ENCODE assay signal across 1 cellular context in genomic region chr14:43172899-43173548, GRCh38.
TF ChIP-seq lines count a peak whose summit lies in the region.

No MANE protein-coding gene starts in this region.

TF ChIP-seq in HepG2, 621 proteins besides CTCF, POLR2A, EP300 and RAD21 (continued from another document and continues in another):
- 0 out of 2 replicates have a peak, but pooled peaks have one; percentile 36 for TF ChIP-seq ZNF503 (CRISPR knock-in tag; IDR thresholded peaks at IDR 0.05)
- no peak for TF ChIP-seq KDM1A (CRISPR knock-in tag; IDR thresholded peaks at IDR 0.05)
- peak; percentile 90 for TF ChIP-seq CEBPG (CRISPR knock-in tag; IDR thresholded peaks at IDR 0.05)
- peak; percentile 90 for TF ChIP-seq ARID5B (CRISPR knock-in tag; IDR thresholded peaks at IDR 0.05)
- TF ChIP-seq HOXA5 (CRISPR knock-in tag; IDR thresholded peaks at IDR 0.05) = no peak
- peak; percentile 45; the same call in 1 of the 2 replicates for TF ChIP-seq MAZ (IDR thresholded peaks at IDR 0.05; ENCODE audit: borderline replicate concordance, low read depth, low read length)
- no peak for TF ChIP-seq MAZ (CRISPR knock-in tag; IDR thresholded peaks at IDR 0.05; ENCODE audit: low read depth)
- no peak for TF ChIP-seq YEATS2 (CRISPR knock-in tag; IDR thresholded peaks at IDR 0.05; ENCODE audit: borderline replicate concordance)
- peak; percentile 93 for TF ChIP-seq SOX5 (CRISPR knock-in tag; IDR thresholded peaks at IDR 0.05; ENCODE audit: borderline replicate concordance)
- TF ChIP-seq PRPF4 (IDR thresholded peaks at IDR 0.05; ENCODE audit: low read depth, low read length, poor library complexity, severe bottlenecking) = no peak
- TF ChIP-seq ZMAT3 (CRISPR knock-in tag; conservative IDR thresholded peaks at IDR 0.05) = no peak
- TF ChIP-seq ZNF350 (CRISPR knock-in tag; IDR thresholded peaks at IDR 0.05; ENCODE audit: borderline replicate concordance, low read depth) = no peak
- no peak for TF ChIP-seq SYNCRIP (IDR thresholded peaks at IDR 0.05; ENCODE audit: insufficient read depth, low read depth, low read length)
- TF ChIP-seq FOSL1 (CRISPR knock-in tag; IDR thresholded peaks at IDR 0.05; ENCODE audit: borderline replicate concordance) = no peak
- TF ChIP-seq UBTF (CRISPR knock-in tag; IDR thresholded peaks at IDR 0.05) = no peak
- peak; percentile 42; the same call in 1 of the 2 replicates for TF ChIP-seq HOMEZ (CRISPR knock-in tag; IDR thresholded peaks at IDR 0.05; ENCODE audit: low read depth)
- TF ChIP-seq KMT2A (CRISPR knock-in tag; IDR thresholded peaks at IDR 0.05) = no peak
- no peak for TF ChIP-seq ZNF83 (CRISPR knock-in tag; IDR thresholded peaks at IDR 0.05; ENCODE audit: borderline replicate concordance)
- no peak for TF ChIP-seq ZNF607 (CRISPR knock-in tag; IDR thresholded peaks at IDR 0.05; ENCODE audit: borderline replicate concordance)
- TF ChIP-seq ZNF263 (CRISPR knock-in tag; IDR thresholded peaks at IDR 0.05) = no peak
- TF ChIP-seq RARA (CRISPR knock-in tag; IDR thresholded peaks at IDR 0.05) = peak; percentile 52; the same call in 1 of the 2 replicates
- 0 out of 2 replicates have a peak, but pooled peaks have one; percentile 71 for TF ChIP-seq FOXK1 (CRISPR knock-in tag; IDR thresholded peaks at IDR 0.05; ENCODE audit: borderline replicate concordance, low read depth)
- peak; percentile 97 for TF ChIP-seq MIXL1 (CRISPR knock-in tag; IDR thresholded peaks at IDR 0.05)
- TF ChIP-seq TOE1 (CRISPR knock-in tag; IDR thresholded peaks at IDR 0.05) = no peak
- TF ChIP-seq PAF1 (CRISPR knock-in tag; IDR thresholded peaks at IDR 0.05) = no peak
- no peak for TF ChIP-seq ZNF235 (CRISPR knock-in tag; IDR thresholded peaks at IDR 0.05; ENCODE audit: borderline replicate concordance)
- TF ChIP-seq POLR2AphosphoS2 (IDR thresholded peaks at IDR 0.05; ENCODE audit: low read depth, low read length) = no peak
- TF ChIP-seq ZBTB4 (CRISPR knock-in tag; IDR thresholded peaks at IDR 0.05; ENCODE audit: borderline replicate concordance) = no peak
- no peak for TF ChIP-seq ZNF451 (CRISPR knock-in tag; IDR thresholded peaks at IDR 0.05)
- TF ChIP-seq PHF20 (CRISPR knock-in tag; IDR thresholded peaks at IDR 0.05) = no peak
- TF ChIP-seq GABPB1 (CRISPR knock-in tag; IDR thresholded peaks at IDR 0.05) = no peak
- peak; percentile 29; the same call in 1 of the 2 replicates for TF ChIP-seq TARDBP (CRISPR knock-in tag; IDR thresholded peaks at IDR 0.05)
- TF ChIP-seq MEIS1 (CRISPR knock-in tag; IDR thresholded peaks at IDR 0.05; ENCODE audit: borderline replicate concordance) = no peak
- TF ChIP-seq MYNN (CRISPR knock-in tag; IDR thresholded peaks at IDR 0.05; ENCODE audit: low read depth) = no peak
- peak; percentile 63 to 94; a peak in 3 of 4 replicates for TF ChIP-seq ATF4 (CRISPR knock-in tag; IDR thresholded peaks at IDR 0.05)
- no peak for TF ChIP-seq JUN (CRISPR knock-in tag; IDR thresholded peaks at IDR 0.05)
- TF ChIP-seq ZSCAN22 (CRISPR knock-in tag; IDR thresholded peaks at IDR 0.05) = no peak
- TF ChIP-seq RFX3 (CRISPR knock-in tag; IDR thresholded peaks at IDR 0.05) = no peak
- no peak for TF ChIP-seq ZNF879 (CRISPR knock-in tag; IDR thresholded peaks at IDR 0.05)
- TF ChIP-seq ZMYM2 (CRISPR knock-in tag; IDR thresholded peaks at IDR 0.05) = no peak
- TF ChIP-seq HNRNPUL1 (IDR thresholded peaks at IDR 0.05; ENCODE audit: low read depth, low read length) = no peak
- no peak for TF ChIP-seq AGO1 (IDR thresholded peaks at IDR 0.05; ENCODE audit: low read depth, low read length, poor library complexity, severe bottlenecking)
- no peak for TF ChIP-seq IKZF4 (CRISPR knock-in tag; IDR thresholded peaks at IDR 0.05; ENCODE audit: borderline replicate concordance, low read depth, not compliant biosample characterization)
- peak; percentile 98; the same call in 1 of the 2 replicates for TF ChIP-seq CEBPB (IDR thresholded peaks at IDR 0.05; ENCODE audit: borderline replicate concordance, low read depth, low read length)
- no peak for TF ChIP-seq SIN3A (IDR thresholded peaks at IDR 0.05; ENCODE audit: borderline replicate concordance, low read depth, low read length)
- no peak for TF ChIP-seq ZNF383 (CRISPR knock-in tag; IDR thresholded peaks at IDR 0.05; ENCODE audit: borderline replicate concordance)
- TF ChIP-seq FOXA3 (CRISPR knock-in tag; IDR thresholded peaks at IDR 0.05) = peak; percentile 81
- no peak for TF ChIP-seq ASH2L (IDR thresholded peaks at IDR 0.05; ENCODE audit: insufficient read length, low read depth, low read length)
- TF ChIP-seq ZNF766 (CRISPR knock-in tag; IDR thresholded peaks at IDR 0.05; ENCODE audit: borderline replicate concordance) = no peak
- no peak for TF ChIP-seq NFYB (CRISPR knock-in tag; IDR thresholded peaks at IDR 0.05)
- TF ChIP-seq NFE2L2 (IDR thresholded peaks at IDR 0.05; ENCODE audit: low read length) = 0 out of 2 replicates have a peak, but pooled peaks have one; percentile 21
- TF ChIP-seq ZEB1 (IDR thresholded peaks at IDR 0.05; ENCODE audit: insufficient replicate concordance, low read depth) = no peak
- TF ChIP-seq CC2D1A (CRISPR knock-in tag; IDR thresholded peaks at IDR 0.05) = no peak
- no peak for TF ChIP-seq HIVEP1 (CRISPR knock-in tag; IDR thresholded peaks at IDR 0.05)
- TF ChIP-seq ATF7 (IDR thresholded peaks at IDR 0.05) = peak; percentile 92
- TF ChIP-seq ATF7 (CRISPR knock-in tag; IDR thresholded peaks at IDR 0.05) = no peak
- no peak for TF ChIP-seq SOX13 (IDR thresholded peaks at IDR 0.05)
- peak in 1 of 2 experiments; percentile 90; a peak in 2 of 4 replicates for TF ChIP-seq SOX13 (CRISPR knock-in tag; conservative IDR thresholded peaks at IDR 0.05 in 1 of 2, IDR thresholded peaks at IDR 0.05 in 1 of 2)
- no peak for TF ChIP-seq ZNF441 (CRISPR knock-in tag; IDR thresholded peaks at IDR 0.05; ENCODE audit: borderline replicate concordance)
- no peak for TF ChIP-seq ZNF580 (CRISPR knock-in tag; IDR thresholded peaks at IDR 0.05; ENCODE audit: borderline replicate concordance, low read depth)
- no peak for TF ChIP-seq PLRG1 (conservative IDR thresholded peaks at IDR 0.05)
- TF ChIP-seq MTF2 (CRISPR knock-in tag; IDR thresholded peaks at IDR 0.05; ENCODE audit: borderline replicate concordance) = no peak
- TF ChIP-seq ZNF232 (CRISPR knock-in tag; IDR thresholded peaks at IDR 0.05; ENCODE audit: borderline replicate concordance) = no peak
- TF ChIP-seq SRY (CRISPR knock-in tag; IDR thresholded peaks at IDR 0.05) = no peak
